22 cellular contexts compared by ENCODE assay signal in the genomic region with DNA sequence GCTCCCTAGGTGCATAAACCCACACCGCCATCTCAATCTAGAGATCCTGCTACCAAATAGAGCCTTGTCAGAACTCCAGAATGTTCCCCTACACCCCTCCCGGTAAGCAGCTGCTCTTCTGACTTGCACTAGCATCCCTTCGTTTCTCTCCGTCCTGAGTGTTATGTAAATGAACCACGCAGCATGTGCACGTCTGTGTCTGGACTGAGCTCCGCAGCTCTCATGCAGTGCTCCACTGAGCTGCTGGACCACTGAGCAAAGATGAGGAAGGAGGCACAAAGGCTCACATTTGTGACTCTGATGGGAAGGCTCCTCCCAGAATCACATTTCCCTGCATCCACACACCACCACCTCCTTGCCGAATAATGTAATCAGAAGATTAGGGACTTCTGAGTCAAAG.
"Had no signal": no experiment of that assay in that cellular context is flagged by ENCODE, and none has a peak within 500 bp of the region (broad histone marks: within the 10 kb centered on the region; RNA-seq: fewer than 3 reads in every experiment).

No MANE protein-coding gene starts in this region.

- ATAC-seq: heart left ventricle; left colon; mucosa of descending colon; naive thymus-derived CD8-positive, alpha-beta T cell; pancreas; right lobe of liver; stimulated activated effector memory CD8-positive, alpha-beta T cell treated with anti-CD3 and anti-CD28 coated beads, Interleukin-12 subunit alpha, Interleukin-12 subunit beta, amount 100 ng/mL, for 72 hours; stimulated activated naive CD8-positive, alpha-beta T cell treated with anti-CD3 and anti-CD28 coated beads, Interleukin-15, Interleukin-2, amounts not matched to agents 100 U/mL and 50 U/mL, for 24 hours had no signal

- H3K36me3 ChIP-seq: heart left ventricle, pancreas, prostate gland, right lobe of liver, suprapubic skin, thyroid gland had no signal

- H3K4me3 ChIP-seq: heart left ventricle, mucosa of descending colon, pancreas, prostate gland, right lobe of liver, suprapubic skin, thyroid gland had no signal

- H3K4me1 ChIP-seq: heart left ventricle, pancreas, prostate gland, right lobe of liver, suprapubic skin, thyroid gland had no signal

- H3K27me3 Mint-ChIP-seq: dendritic cell treated with granulocyte-macrophage colony-stimulating factor and Interleukin-4, amounts not matched to agents 40 ng/mL and 50 ng/mL, for 4 days had no signal

- H3K36me3 Mint-ChIP-seq: stimulated activated effector memory CD8-positive, alpha-beta T cell treated with anti-CD3 and anti-CD28 coated beads, Interleukin-12 subunit alpha, Interleukin-12 subunit beta, amount 100 ng/mL, for 72 hours; type B pancreatic cell had no signal

- H3K9me3 ChIP-seq: heart left ventricle, mucosa of descending colon, pancreas, prostate gland, right lobe of liver, suprapubic skin, thyroid gland had no signal

- H3K4me1 Mint-ChIP-seq: naive thymus-derived CD8-positive, alpha-beta T cell; neural crest cell; stimulated activated effector memory CD8-positive, alpha-beta T cell treated with anti-CD3 and anti-CD28 coated beads, Interleukin-12 subunit alpha, Interleukin-12 subunit beta, amount 100 ng/mL, for 72 hours had no signal

- DNase-seq: effector CD4-positive, alpha-beta T cell; foreskin melanocyte; heart left ventricle; hippocampal formation; left colon; mammary epithelial cell; mucosa of descending colon; naive thymus-derived CD8-positive, alpha-beta T cell; nucleus accumbens; pancreas; retina; right lobe of liver; stimulated activated CD4-positive, alpha-beta T cell treated with anti-CD3 and anti-CD28 coated beads, Interleukin-4, amount 100 ng/mL, for 1 hour; stimulated activated CD8-positive, alpha-beta memory T cell treated with anti-CD3 and anti-CD28 coated beads, Interleukin-4, amount 100 ng/mL, for 48 hours; stimulated activated naive CD8-positive, alpha-beta T cell treated with anti-CD3 and anti-CD28 coated beads, Interleukin-15, Interleukin-2, amounts not matched to agents 100 U/mL and 50 U/mL, for 24 hours; thyroid gland had no signal

- H3K27ac ChIP-seq: heart left ventricle, pancreas, prostate gland, right lobe of liver, suprapubic skin, thyroid gland had no signal

- H3K9me3 Mint-ChIP-seq: dendritic cell treated with granulocyte-macrophage colony-stimulating factor and Interleukin-4, amounts not matched to agents 40 ng/mL and 50 ng/mL, for 4 days; neural crest cell; stimulated activated effector memory CD8-positive, alpha-beta T cell treated with anti-CD3 and anti-CD28 coated beads, Interleukin-12 subunit alpha, Interleukin-12 subunit beta, amount 100 ng/mL, for 72 hours; type B pancreatic cell had no signal

- H3K4me3 Mint-ChIP-seq: dendritic cell treated with granulocyte-macrophage colony-stimulating factor and Interleukin-4, amounts not matched to agents 40 ng/mL and 50 ng/mL, for 4 days; naive thymus-derived CD8-positive, alpha-beta T cell; neural crest cell; stimulated activated effector memory CD8-positive, alpha-beta T cell treated with anti-CD3 and anti-CD28 coated beads, Interleukin-12 subunit alpha, Interleukin-12 subunit beta, amount 100 ng/mL, for 72 hours; type B pancreatic cell had no signal

- H3K27me3 ChIP-seq: right lobe of liver, suprapubic skin, thyroid gland had no signal

- H3K27ac Mint-ChIP-seq: dendritic cell treated with granulocyte-macrophage colony-stimulating factor and Interleukin-4, amounts not matched to agents 40 ng/mL and 50 ng/mL, for 4 days; naive thymus-derived CD8-positive, alpha-beta T cell; stimulated activated effector memory CD8-positive, alpha-beta T cell treated with anti-CD3 and anti-CD28 coated beads, Interleukin-12 subunit alpha, Interleukin-12 subunit beta, amount 100 ng/mL, for 72 hours; type B pancreatic cell had no signal
